1 cellular context compared by ENCODE assay signal in the genomic region with DNA sequence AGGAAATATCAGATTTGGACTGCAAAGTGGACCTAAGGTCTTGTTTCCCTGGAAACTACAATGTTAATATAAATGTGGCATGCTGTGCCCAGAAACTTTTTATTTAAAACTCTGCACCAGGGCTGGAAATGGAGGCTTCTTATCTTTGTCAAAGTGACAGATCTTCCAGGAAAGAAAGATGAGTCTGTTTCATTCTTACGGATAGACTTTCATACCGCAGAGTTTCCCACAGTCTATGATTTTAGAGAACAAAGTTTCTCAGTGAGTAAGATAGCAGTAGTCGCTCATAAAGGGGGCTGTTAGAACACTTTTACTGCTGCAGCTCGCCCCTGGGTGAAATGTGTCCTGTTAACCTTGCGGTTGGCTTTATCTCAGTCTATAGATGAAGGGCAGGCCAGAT.
A peak's percentile ranks its signal among the peaks of the same experiment; 100 is the strongest.
TF ChIP-seq lines count a peak whose summit lies in the region.

No MANE protein-coding gene starts in this region.

TF ChIP-seq in K562, 482 proteins besides CTCF, POLR2A, EP300 and RAD21 (continued from another document and continues in another):
- TF ChIP-seq, protein P1, sequence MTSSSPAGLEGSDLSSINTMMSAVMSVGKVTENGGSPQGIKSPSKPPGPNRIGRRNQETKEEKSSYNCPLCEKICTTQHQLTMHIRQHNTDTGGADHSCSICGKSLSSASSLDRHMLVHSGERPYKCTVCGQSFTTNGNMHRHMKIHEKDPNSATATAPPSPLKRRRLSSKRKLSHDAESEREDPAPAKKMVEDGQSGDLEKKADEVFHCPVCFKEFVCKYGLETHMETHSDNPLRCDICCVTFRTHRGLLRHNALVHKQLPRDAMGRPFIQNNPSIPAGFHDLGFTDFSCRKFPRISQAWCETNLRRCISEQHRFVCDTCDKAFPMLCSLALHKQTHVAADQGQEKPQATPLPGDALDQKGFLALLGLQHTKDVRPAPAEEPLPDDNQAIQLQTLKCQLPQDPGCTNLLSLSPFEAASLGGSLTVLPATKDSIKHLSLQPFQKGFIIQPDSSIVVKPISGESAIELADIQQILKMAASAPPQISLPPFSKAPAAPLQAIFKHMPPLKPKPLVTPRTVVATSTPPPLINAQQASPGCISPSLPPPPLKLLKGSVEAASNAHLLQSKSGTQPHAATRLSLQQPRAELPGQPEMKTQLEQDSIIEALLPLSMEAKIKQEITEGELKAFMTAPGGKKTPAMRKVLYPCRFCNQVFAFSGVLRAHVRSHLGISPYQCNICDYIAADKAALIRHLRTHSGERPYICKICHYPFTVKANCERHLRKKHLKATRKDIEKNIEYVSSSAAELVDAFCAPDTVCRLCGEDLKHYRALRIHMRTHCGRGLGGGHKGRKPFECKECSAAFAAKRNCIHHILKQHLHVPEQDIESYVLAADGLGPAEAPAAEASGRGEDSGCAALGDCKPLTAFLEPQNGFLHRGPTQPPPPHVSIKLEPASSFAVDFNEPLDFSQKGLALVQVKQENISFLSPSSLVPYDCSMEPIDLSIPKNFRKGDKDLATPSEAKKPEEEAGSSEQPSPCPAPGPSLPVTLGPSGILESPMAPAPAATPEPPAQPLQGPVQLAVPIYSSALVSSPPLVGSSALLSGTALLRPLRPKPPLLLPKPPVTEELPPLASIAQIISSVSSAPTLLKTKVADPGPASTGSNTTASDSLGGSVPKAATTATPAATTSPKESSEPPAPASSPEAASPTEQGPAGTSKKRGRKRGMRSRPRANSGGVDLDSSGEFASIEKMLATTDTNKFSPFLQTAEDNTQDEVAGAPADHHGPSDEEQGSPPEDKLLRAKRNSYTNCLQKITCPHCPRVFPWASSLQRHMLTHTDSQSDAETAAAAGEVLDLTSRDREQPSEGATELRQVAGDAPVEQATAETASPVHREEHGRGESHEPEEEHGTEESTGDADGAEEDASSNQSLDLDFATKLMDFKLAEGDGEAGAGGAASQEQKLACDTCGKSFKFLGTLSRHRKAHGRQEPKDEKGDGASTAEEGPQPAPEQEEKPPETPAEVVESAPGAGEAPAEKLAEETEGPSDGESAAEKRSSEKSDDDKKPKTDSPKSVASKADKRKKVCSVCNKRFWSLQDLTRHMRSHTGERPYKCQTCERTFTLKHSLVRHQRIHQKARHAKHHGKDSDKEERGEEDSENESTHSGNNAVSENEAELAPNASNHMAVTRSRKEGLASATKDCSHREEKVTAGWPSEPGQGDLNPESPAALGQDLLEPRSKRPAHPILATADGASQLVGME (CRISPR knock-in tag; IDR thresholded peaks at IDR 0.05) = no peak
- TF ChIP-seq, protein P2, sequence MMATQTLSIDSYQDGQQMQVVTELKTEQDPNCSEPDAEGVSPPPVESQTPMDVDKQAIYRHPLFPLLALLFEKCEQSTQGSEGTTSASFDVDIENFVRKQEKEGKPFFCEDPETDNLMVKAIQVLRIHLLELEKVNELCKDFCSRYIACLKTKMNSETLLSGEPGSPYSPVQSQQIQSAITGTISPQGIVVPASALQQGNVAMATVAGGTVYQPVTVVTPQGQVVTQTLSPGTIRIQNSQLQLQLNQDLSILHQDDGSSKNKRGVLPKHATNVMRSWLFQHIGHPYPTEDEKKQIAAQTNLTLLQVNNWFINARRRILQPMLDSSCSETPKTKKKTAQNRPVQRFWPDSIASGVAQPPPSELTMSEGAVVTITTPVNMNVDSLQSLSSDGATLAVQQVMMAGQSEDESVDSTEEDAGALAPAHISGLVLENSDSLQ (IDR thresholded peaks at IDR 0.05) = peak; percentile 37; the same call in 1 of the 2 replicates
- TF ChIP-seq ARID1B (IDR thresholded peaks at IDR 0.05) (no peak), TBL1XR1 (IDR thresholded peaks at IDR 0.05; ENCODE audit: low read length in 2 of 2) (0 out of 4 replicates have a peak, but pooled peaks of 1 of the 2 experiments have one; percentile 11), MECOM (CRISPR knock-in tag; IDR thresholded peaks at IDR 0.05) (0 out of 2 replicates have a peak, but pooled peaks have one; percentile 14), ZNF23 (CRISPR knock-in tag; IDR thresholded peaks at IDR 0.05) (no peak), BMI1 (IDR thresholded peaks at IDR 0.05; ENCODE audit: low read length) (no peak), KDM1A (IDR thresholded peaks at IDR 0.05) (peak in 1 of 2 experiments; percentile 51; a peak in 2 of 4 replicates), CXXC5 (CRISPR knock-in tag; IDR thresholded peaks at IDR 0.05) (no peak), RCOR1 (IDR thresholded peaks at IDR 0.05; ENCODE audit: borderline replicate concordance in 1 of 2, low read depth in 2 of 2, low read length in 2 of 2) (peak in 1 of 2 experiments; percentile 30; a peak in 1 of 4 replicates), MYNN (IDR thresholded peaks at IDR 0.05) (no peak), MYNN (CRISPR knock-in tag; IDR thresholded peaks at IDR 0.05) (no peak), TBP (optimal IDR thresholded peaks at IDR 0.05; ENCODE audit: low read depth, low read length) (no peak), ZSCAN29 (IDR thresholded peaks at IDR 0.05) (no peak), MEIS2 (IDR thresholded peaks at IDR 0.05; ENCODE audit: partially characterized antibody) (peak; percentile 74), SPI1 (IDR thresholded peaks at IDR 0.05; ENCODE audit: borderline replicate concordance, low read depth, low read length) (no peak), ZNF384 (IDR thresholded peaks at IDR 0.05; ENCODE audit: low read depth, low read length) (no peak), ZSCAN32 (CRISPR knock-in tag; IDR thresholded peaks at IDR 0.05) (no peak)
- TF ChIP-seq, protein P3, sequence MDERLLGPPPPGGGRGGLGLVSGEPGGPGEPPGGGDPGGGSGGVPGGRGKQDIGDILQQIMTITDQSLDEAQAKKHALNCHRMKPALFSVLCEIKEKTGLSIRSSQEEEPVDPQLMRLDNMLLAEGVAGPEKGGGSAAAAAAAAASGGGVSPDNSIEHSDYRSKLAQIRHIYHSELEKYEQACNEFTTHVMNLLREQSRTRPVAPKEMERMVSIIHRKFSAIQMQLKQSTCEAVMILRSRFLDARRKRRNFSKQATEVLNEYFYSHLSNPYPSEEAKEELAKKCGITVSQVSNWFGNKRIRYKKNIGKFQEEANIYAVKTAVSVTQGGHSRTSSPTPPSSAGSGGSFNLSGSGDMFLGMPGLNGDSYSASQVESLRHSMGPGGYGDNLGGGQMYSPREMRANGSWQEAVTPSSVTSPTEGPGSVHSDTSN (CRISPR knock-in tag; IDR thresholded peaks at IDR 0.05; ENCODE audit: low read depth) = no peak
- TF ChIP-seq, protein P3 (tag; conservative IDR thresholded peaks at IDR 0.05; ENCODE audit: low read depth) = 0 out of 2 replicates have a peak, but pooled peaks have one; percentile 12
- TF ChIP-seq, protein P4, sequence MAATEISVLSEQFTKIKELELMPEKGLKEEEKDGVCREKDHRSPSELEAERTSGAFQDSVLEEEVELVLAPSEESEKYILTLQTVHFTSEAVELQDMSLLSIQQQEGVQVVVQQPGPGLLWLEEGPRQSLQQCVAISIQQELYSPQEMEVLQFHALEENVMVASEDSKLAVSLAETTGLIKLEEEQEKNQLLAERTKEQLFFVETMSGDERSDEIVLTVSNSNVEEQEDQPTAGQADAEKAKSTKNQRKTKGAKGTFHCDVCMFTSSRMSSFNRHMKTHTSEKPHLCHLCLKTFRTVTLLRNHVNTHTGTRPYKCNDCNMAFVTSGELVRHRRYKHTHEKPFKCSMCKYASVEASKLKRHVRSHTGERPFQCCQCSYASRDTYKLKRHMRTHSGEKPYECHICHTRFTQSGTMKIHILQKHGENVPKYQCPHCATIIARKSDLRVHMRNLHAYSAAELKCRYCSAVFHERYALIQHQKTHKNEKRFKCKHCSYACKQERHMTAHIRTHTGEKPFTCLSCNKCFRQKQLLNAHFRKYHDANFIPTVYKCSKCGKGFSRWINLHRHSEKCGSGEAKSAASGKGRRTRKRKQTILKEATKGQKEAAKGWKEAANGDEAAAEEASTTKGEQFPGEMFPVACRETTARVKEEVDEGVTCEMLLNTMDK (IDR thresholded peaks at IDR 0.05; ENCODE audit: borderline replicate concordance, insufficient read depth, low read depth, low read length, poor library complexity, severe bottlenecking) = no peak
- TF ChIP-seq, protein P5, sequence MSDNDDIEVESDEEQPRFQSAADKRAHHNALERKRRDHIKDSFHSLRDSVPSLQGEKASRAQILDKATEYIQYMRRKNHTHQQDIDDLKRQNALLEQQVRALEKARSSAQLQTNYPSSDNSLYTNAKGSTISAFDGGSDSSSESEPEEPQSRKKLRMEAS (CRISPR knock-in tag; IDR thresholded peaks at IDR 0.05) = no peak
- TF ChIP-seq, protein P6, sequence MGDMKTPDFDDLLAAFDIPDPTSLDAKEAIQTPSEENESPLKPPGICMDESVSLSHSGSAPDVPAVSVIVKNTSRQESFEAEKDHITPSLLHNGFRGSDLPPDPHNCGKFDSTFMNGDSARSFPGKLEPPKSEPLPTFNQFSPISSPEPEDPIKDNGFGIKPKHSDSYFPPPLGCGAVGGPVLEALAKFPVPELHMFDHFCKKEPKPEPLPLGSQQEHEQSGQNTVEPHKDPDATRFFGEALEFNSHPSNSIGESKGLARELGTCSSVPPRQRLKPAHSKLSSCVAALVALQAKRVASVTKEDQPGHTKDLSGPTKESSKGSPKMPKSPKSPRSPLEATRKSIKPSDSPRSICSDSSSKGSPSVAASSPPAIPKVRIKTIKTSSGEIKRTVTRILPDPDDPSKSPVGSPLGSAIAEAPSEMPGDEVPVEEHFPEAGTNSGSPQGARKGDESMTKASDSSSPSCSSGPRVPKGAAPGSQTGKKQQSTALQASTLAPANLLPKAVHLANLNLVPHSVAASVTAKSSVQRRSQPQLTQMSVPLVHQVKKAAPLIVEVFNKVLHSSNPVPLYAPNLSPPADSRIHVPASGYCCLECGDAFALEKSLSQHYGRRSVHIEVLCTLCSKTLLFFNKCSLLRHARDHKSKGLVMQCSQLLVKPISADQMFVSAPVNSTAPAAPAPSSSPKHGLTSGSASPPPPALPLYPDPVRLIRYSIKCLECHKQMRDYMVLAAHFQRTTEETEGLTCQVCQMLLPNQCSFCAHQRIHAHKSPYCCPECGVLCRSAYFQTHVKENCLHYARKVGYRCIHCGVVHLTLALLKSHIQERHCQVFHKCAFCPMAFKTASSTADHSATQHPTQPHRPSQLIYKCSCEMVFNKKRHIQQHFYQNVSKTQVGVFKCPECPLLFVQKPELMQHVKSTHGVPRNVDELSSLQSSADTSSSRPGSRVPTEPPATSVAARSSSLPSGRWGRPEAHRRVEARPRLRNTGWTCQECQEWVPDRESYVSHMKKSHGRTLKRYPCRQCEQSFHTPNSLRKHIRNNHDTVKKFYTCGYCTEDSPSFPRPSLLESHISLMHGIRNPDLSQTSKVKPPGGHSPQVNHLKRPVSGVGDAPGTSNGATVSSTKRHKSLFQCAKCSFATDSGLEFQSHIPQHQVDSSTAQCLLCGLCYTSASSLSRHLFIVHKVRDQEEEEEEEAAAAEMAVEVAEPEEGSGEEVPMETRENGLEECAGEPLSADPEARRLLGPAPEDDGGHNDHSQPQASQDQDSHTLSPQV (IDR thresholded peaks at IDR 0.05) = no peak
- TF ChIP-seq, protein P7, sequence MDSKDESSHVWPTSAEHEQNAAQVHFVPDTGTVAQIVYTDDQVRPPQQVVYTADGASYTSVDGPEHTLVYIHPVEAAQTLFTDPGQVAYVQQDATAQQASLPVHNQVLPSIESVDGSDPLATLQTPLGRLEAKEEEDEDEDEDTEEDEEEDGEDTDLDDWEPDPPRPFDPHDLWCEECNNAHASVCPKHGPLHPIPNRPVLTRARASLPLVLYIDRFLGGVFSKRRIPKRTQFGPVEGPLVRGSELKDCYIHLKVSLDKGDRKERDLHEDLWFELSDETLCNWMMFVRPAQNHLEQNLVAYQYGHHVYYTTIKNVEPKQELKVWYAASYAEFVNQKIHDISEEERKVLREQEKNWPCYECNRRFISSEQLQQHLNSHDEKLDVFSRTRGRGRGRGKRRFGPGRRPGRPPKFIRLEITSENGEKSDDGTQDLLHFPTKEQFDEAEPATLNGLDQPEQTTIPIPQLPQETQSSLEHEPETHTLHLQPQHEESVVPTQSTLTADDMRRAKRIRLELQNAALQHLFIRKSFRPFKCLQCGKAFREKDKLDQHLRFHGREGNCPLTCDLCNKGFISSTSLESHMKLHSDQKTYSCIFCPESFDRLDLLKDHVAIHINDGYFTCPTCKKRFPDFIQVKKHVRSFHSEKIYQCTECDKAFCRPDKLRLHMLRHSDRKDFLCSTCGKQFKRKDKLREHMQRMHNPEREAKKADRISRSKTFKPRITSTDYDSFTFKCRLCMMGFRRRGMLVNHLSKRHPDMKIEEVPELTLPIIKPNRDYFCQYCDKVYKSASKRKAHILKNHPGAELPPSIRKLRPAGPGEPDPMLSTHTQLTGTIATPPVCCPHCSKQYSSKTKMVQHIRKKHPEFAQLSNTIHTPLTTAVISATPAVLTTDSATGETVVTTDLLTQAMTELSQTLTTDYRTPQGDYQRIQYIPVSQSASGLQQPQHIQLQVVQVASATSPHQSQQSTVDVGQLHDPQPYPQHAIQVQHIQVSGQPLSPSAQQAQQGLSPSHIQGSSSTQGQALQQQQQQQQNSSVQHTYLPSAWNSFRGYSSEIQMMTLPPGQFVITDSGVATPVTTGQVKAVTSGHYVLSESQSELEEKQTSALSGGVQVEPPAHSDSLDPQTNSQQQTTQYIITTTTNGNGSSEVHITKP (IDR thresholded peaks at IDR 0.05; ENCODE audit: partially characterized antibody) = no peak
- TF ChIP-seq, protein P8, sequence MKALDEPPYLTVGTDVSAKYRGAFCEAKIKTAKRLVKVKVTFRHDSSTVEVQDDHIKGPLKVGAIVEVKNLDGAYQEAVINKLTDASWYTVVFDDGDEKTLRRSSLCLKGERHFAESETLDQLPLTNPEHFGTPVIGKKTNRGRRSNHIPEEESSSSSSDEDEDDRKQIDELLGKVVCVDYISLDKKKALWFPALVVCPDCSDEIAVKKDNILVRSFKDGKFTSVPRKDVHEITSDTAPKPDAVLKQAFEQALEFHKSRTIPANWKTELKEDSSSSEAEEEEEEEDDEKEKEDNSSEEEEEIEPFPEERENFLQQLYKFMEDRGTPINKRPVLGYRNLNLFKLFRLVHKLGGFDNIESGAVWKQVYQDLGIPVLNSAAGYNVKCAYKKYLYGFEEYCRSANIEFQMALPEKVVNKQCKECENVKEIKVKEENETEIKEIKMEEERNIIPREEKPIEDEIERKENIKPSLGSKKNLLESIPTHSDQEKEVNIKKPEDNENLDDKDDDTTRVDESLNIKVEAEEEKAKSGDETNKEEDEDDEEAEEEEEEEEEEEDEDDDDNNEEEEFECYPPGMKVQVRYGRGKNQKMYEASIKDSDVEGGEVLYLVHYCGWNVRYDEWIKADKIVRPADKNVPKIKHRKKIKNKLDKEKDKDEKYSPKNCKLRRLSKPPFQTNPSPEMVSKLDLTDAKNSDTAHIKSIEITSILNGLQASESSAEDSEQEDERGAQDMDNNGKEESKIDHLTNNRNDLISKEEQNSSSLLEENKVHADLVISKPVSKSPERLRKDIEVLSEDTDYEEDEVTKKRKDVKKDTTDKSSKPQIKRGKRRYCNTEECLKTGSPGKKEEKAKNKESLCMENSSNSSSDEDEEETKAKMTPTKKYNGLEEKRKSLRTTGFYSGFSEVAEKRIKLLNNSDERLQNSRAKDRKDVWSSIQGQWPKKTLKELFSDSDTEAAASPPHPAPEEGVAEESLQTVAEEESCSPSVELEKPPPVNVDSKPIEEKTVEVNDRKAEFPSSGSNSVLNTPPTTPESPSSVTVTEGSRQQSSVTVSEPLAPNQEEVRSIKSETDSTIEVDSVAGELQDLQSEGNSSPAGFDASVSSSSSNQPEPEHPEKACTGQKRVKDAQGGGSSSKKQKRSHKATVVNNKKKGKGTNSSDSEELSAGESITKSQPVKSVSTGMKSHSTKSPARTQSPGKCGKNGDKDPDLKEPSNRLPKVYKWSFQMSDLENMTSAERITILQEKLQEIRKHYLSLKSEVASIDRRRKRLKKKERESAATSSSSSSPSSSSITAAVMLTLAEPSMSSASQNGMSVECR (CRISPR knock-in tag; IDR thresholded peaks at IDR 0.05) = no peak
